8 cellular contexts compared by ENCODE assay signal in the genomic region with DNA sequence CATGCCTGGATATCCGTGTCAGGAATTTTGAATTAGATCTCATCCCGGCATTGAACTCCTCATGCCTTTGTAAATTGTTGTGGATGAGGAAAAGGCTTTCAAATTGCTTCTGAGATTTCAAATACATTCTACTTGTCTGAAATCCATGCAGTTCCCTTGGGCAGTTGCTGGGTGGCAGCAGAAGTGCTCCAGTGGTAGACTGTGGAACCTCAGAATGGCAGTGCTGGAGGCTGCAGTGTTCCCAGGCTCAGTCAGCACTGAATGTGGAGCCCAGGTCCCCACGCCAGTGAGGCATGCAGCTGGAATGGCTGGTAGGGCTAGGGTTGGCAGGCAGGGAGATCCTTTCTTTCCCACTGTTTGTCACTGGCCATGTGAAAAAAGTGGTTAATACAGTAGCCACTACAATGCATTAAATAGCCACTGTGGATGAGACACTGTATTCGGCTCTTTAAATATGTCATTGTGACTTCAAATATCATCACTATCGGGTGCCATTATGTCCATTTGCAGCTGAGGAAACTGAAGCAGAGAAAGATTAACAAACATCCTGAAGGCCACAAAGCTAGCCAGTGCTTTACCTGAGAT.
A peak's percentile ranks its signal among the peaks of the same experiment; 100 is the strongest.
DNase-seq lines count a peak whose midpoint lies in the region; ATAC-seq and FAIRE-seq lines count a peak whose summit lies in the region.

No MANE protein-coding gene starts in this region.

- DNase-seq in D341Med (ENCODE audit: low spot score) (peak; percentile 47), HTR-8/SVneo (ENCODE audit: insufficient read length, low spot score) (peak; percentile 51), NT2/D1 (ENCODE audit: low read depth, low spot score) (peak; percentile 63), left cardiac atrium (peak; percentile 30)
- peak; percentile 59 for DNase-seq in activated naive CD4-positive, alpha-beta T cell treated with anti-CD3 and anti-CD28 coated beads for 36 hours
- DNase-seq in stimulated activated CD4-positive, alpha-beta T cell treated with anti-CD3 and anti-CD28 coated beads, Interleukin-12 subunit alpha, Interleukin-12 subunit beta, amount 100 ng/mL, for 24 hours (ENCODE audit: low read depth in 2 of 2): peak; percentile 11 to 24

- FAIRE-seq in HTR-8/SVneo (lab: Jason Lieb, UNC): peak; percentile 36

- no peak overlapping the region for H3K9ac ChIP-seq in NT2/D1 (ENCODE audit: insufficient read length, low read depth)

- no peaks in the 10 kb centered on the region for H3K36me3 ChIP-seq in NT2/D1 (ENCODE audit: insufficient read depth, insufficient read length, low read length)

- no peak overlapping the region for H3K27ac Mint-ChIP-seq in activated naive CD4-positive, alpha-beta T cell treated with anti-CD3 and anti-CD28 coated beads for 36 hours

- no peak overlapping the region for H3K4me3 Mint-ChIP-seq in activated naive CD4-positive, alpha-beta T cell treated with anti-CD3 and anti-CD28 coated beads for 36 hours

- CTCF ChIA-PET in activated naive CD4-positive, alpha-beta T cell treated with anti-CD3 and anti-CD28 coated beads for 36 hours (lab: Charles Lee): interaction anchor here (0.7 to 6.3 kb wide), 3 partner anchors 349 to 679 kb away, joined by 3 to 55 read pairs (median 4); no protein-coding TSS in a partner anchor

- H3K9me3 Mint-ChIP-seq in activated naive CD4-positive, alpha-beta T cell treated with anti-CD3 and anti-CD28 coated beads for 36 hours: no peaks in the 10 kb centered on the region

- H3K4me3 ChIP-seq in NT2/D1 (ENCODE audit: insufficient read length, low read depth): no peak overlapping the region

- H3K4me1 ChIP-seq in NT2/D1 (ENCODE audit: insufficient read depth, insufficient read length): no peaks in the 10 kb centered on the region

- intact Hi-C loops in activated naive CD4-positive, alpha-beta T cell treated with anti-CD3 and anti-CD28 coated beads for 36 hours (cut with micrococcal nuclease): loop anchor here (5.0 to 10.0 kb wide), 4 partner anchors 364 to 932 kb away; partner anchors contain the start of gene TP63
- intact Hi-C loops in left cardiac atrium (cut with DNase I): loop anchor here (2.0 to 5.0 kb wide), 2 partner anchors 677 to 680 kb away; no protein-coding TSS in a partner anchor

- no peaks in the 10 kb centered on the region for H3K27me3 ChIP-seq in NT2/D1 (ENCODE audit: insufficient read depth, insufficient read length)

- H3K36me3 Mint-ChIP-seq in activated naive CD4-positive, alpha-beta T cell treated with anti-CD3 and anti-CD28 coated beads for 36 hours (ENCODE audit: low read depth): no peaks in the 10 kb centered on the region

- peaks cover 13% of the 10 kb centered on the region for H3K4me1 Mint-ChIP-seq in activated naive CD4-positive, alpha-beta T cell treated with anti-CD3 and anti-CD28 coated beads for 36 hours (ENCODE audit: low read depth)

- H3K9me3 ChIP-seq in NT2/D1 (ENCODE audit: insufficient read depth, low read length): no peaks in the 10 kb centered on the region

- no peaks in the 10 kb centered on the region for H3K27me3 Mint-ChIP-seq in activated naive CD4-positive, alpha-beta T cell treated with anti-CD3 and anti-CD28 coated beads for 36 hours (ENCODE audit: low read depth)

- ATAC-seq in GM19467 (IDR thresholded peaks at IDR 0.05; ENCODE audit: unreplicated experiment) (peak; percentile 82), left cardiac atrium (peak; percentile 71 to 76), HG02623 (IDR thresholded peaks at IDR 0.05; ENCODE audit: unreplicated experiment) (no peak)
